ENCODE assay signal across 22 cellular contexts in genomic region chr15:85700767-85701166, GRCh38.
A peak's percentile ranks its signal among the peaks of the same experiment; 100 is the strongest.
DNase-seq lines count a peak whose midpoint lies in the region; TF ChIP-seq lines count a peak whose summit lies in the region.
"Had no signal": no experiment of that assay in that cellular context is flagged by ENCODE, and none has a peak within 500 bp of the region (broad histone marks: within the 10 kb centered on the region; RNA-seq: fewer than 3 reads in every experiment).

No MANE protein-coding gene starts in this region.

- H3K4me1 Mint-ChIP-seq in activated CD4-positive, alpha-beta memory T cell treated with anti-CD3 and anti-CD28 coated beads for 36 hours (ENCODE audit: low read depth), result peaks cover 65% of the 10 kb centered on the region
- H3K4me1 Mint-ChIP-seq in activated CD4-positive, alpha-beta memory T cell treated with anti-CD3 and anti-CD28 coated beads, Interleukin-2, amount 10 ng/mL, durations not matched to agents 7 days and 5 days, result peaks cover 42% of the 10 kb centered on the region
- H3K4me1 Mint-ChIP-seq in activated naive CD8-positive, alpha-beta T cell treated with anti-CD3 and anti-CD28 coated beads for 36 hours, result peaks cover 56% of the 10 kb centered on the region
- peaks cover 32% of the 10 kb centered on the region for H3K4me1 Mint-ChIP-seq in osteocyte (ENCODE audit: unreplicated experiment)

- H3K9me3 ChIP-seq in DOHH2 (ENCODE audit: control insufficient read depth, insufficient read depth, low read length), result no peaks in the 10 kb centered on the region
- H3K9me3 ChIP-seq: A549; BLaER1 treated with 17β-estradiol and CSF1 and Interleukin-3, amounts not matched to agents 10 nM and 100 nM; psoas muscle; SJSA1; testis had no signal

- peak overlapping the region; percentile 75 for H3K4me2 ChIP-seq in DOHH2 (ENCODE audit: low read length)
- H3K4me2 ChIP-seq: A549, PC-9 had no signal

- TF ChIP-seq CTCF in DOHH2 (IDR thresholded peaks at IDR 0.05; ENCODE audit: low read depth, low read length, poor library complexity, severe bottlenecking), result no peak
- no peak for TF ChIP-seq CTCF in osteocyte (IDR thresholded peaks at IDR 0.05)

- peaks cover 39% of the 10 kb centered on the region for H3F3A ChIP-seq in DOHH2 (ENCODE audit: control insufficient read depth, insufficient read depth)

- no peak overlapping the region for H3K4me3 Mint-ChIP-seq in activated CD4-positive, alpha-beta memory T cell treated with anti-CD3 and anti-CD28 coated beads for 36 hours
- no peak overlapping the region for H3K4me3 Mint-ChIP-seq in activated CD4-positive, alpha-beta memory T cell treated with anti-CD3 and anti-CD28 coated beads, Interleukin-2, amount 10 ng/mL, durations not matched to agents 7 days and 5 days
- no peak overlapping the region for H3K4me3 Mint-ChIP-seq in activated naive CD8-positive, alpha-beta T cell treated with anti-CD3 and anti-CD28 coated beads for 36 hours
- H3K4me3 Mint-ChIP-seq in osteocyte (ENCODE audit: unreplicated experiment), result no peak overlapping the region

- POLR2A ChIA-PET in activated CD4-positive, alpha-beta memory T cell treated with anti-CD3 and anti-CD28 coated beads for 36 hours (lab: Charles Lee), result interaction anchor here (6.8 kb wide), 1 partner anchor 9 kb away, joined by 133 read pairs; no protein-coding TSS in a partner anchor
- POLR2A ChIA-PET in activated CD4-positive, alpha-beta memory T cell treated with anti-CD3 and anti-CD28 coated beads, Interleukin-2, amount 10 ng/mL, durations not matched to agents 7 days and 5 days (lab: Charles Lee), result interaction anchor here (9.7 kb wide), 1 partner anchor 10 kb away, joined by 285 read pairs; no protein-coding TSS in a partner anchor

- peaks cover 31% of the 10 kb centered on the region for H3K36me3 Mint-ChIP-seq in activated CD4-positive, alpha-beta memory T cell treated with anti-CD3 and anti-CD28 coated beads for 36 hours
- peaks cover 40% of the 10 kb centered on the region for H3K36me3 Mint-ChIP-seq in activated CD4-positive, alpha-beta memory T cell treated with anti-CD3 and anti-CD28 coated beads, Interleukin-2, amount 10 ng/mL, durations not matched to agents 7 days and 5 days (ENCODE audit: low read depth)
- H3K36me3 Mint-ChIP-seq in activated naive CD8-positive, alpha-beta T cell treated with anti-CD3 and anti-CD28 coated beads for 36 hours, result peaks cover 32% of the 10 kb centered on the region
- peaks cover 24% of the 10 kb centered on the region for H3K36me3 Mint-ChIP-seq in osteocyte (ENCODE audit: unreplicated experiment)

- H3K36me3 ChIP-seq in DOHH2 (ENCODE audit: control insufficient read depth, low read length), result peaks cover 60% of the 10 kb centered on the region

- no peaks in the 10 kb centered on the region for H3K9me2 ChIP-seq in DOHH2 (replicated peaks; ENCODE audit: control insufficient read depth, low read length)

- CTCF ChIA-PET in activated CD4-positive, alpha-beta memory T cell treated with anti-CD3 and anti-CD28 coated beads for 36 hours (lab: Charles Lee), result interaction anchor here (0.7 to 1.4 kb wide), 2 partner anchors 11 to 55 kb away, joined by 3 read pairs; no protein-coding TSS in a partner anchor
- CTCF ChIA-PET in activated CD4-positive, alpha-beta memory T cell treated with anti-CD3 and anti-CD28 coated beads, Interleukin-2, amount 10 ng/mL, durations not matched to agents 7 days and 5 days (lab: Charles Lee), result no interaction called here

- no peaks in the 10 kb centered on the region for H4K20me1 ChIP-seq in DOHH2 (ENCODE audit: control insufficient read depth, insufficient read depth, low read depth, low read length)

- H3K9me3 Mint-ChIP-seq in activated CD4-positive, alpha-beta memory T cell treated with anti-CD3 and anti-CD28 coated beads for 36 hours, result no peaks in the 10 kb centered on the region
- H3K9me3 Mint-ChIP-seq in activated CD4-positive, alpha-beta memory T cell treated with anti-CD3 and anti-CD28 coated beads, Interleukin-2, amount 10 ng/mL, durations not matched to agents 7 days and 5 days, result no peaks in the 10 kb centered on the region
- H3K9me3 Mint-ChIP-seq in activated naive CD8-positive, alpha-beta T cell treated with anti-CD3 and anti-CD28 coated beads for 36 hours, result no peaks in the 10 kb centered on the region
- H3K9me3 Mint-ChIP-seq in osteocyte (ENCODE audit: unreplicated experiment), result no peaks in the 10 kb centered on the region

- peak overlapping the region; percentile 92 for H3K27ac Mint-ChIP-seq in activated CD4-positive, alpha-beta memory T cell treated with anti-CD3 and anti-CD28 coated beads for 36 hours
- no peak overlapping the region for H3K27ac Mint-ChIP-seq in activated CD4-positive, alpha-beta memory T cell treated with anti-CD3 and anti-CD28 coated beads, Interleukin-2, amount 10 ng/mL, durations not matched to agents 7 days and 5 days
- peak overlapping the region; percentile 70 for H3K27ac Mint-ChIP-seq in activated naive CD8-positive, alpha-beta T cell treated with anti-CD3 and anti-CD28 coated beads for 36 hours
- peak overlapping the region; percentile 31 for H3K27ac Mint-ChIP-seq in osteocyte (ENCODE audit: unreplicated experiment)

- H3K79me2 ChIP-seq in DOHH2 (ENCODE audit: control insufficient read depth, low read length), result peaks cover 83% of the 10 kb centered on the region

- intact Hi-C loops in activated CD4-positive, alpha-beta memory T cell treated with anti-CD3 and anti-CD28 coated beads for 36 hours (cut with micrococcal nuclease), result loop anchor here (5.0 to 10.0 kb wide), 3 partner anchors 213 to 944 kb away; partner anchors contain the start of gene PDE8A

- no peaks in the 10 kb centered on the region for H3K27me3 Mint-ChIP-seq in activated CD4-positive, alpha-beta memory T cell treated with anti-CD3 and anti-CD28 coated beads for 36 hours
- H3K27me3 Mint-ChIP-seq in activated CD4-positive, alpha-beta memory T cell treated with anti-CD3 and anti-CD28 coated beads, Interleukin-2, amount 10 ng/mL, durations not matched to agents 7 days and 5 days, result no peaks in the 10 kb centered on the region
- H3K27me3 Mint-ChIP-seq in activated naive CD8-positive, alpha-beta T cell treated with anti-CD3 and anti-CD28 coated beads for 36 hours, result no peaks in the 10 kb centered on the region
- no peaks in the 10 kb centered on the region for H3K27me3 Mint-ChIP-seq in osteocyte (ENCODE audit: unreplicated experiment)

- no peaks in the 10 kb centered on the region for H3K27me3 ChIP-seq in DOHH2 (ENCODE audit: control insufficient read depth, low read length)
- H3K27me3 ChIP-seq: BLaER1 treated with 17β-estradiol and CSF1 and Interleukin-3, amounts not matched to agents 10 nM and 100 nM; SJSA1; testis had no signal

- DNase-seq in activated CD4-positive, alpha-beta memory T cell treated with anti-CD3 and anti-CD28 coated beads for 36 hours, result no peak
- DNase-seq in activated CD4-positive, alpha-beta memory T cell treated with anti-CD3 and anti-CD28 coated beads, Interleukin-2, amount 10 ng/mL, durations not matched to agents 7 days and 5 days, result no peak
- no peak for DNase-seq in activated naive CD8-positive, alpha-beta T cell treated with anti-CD3 and anti-CD28 coated beads for 36 hours
- no peak for DNase-seq in osteocyte (ENCODE audit: extremely low spot score, unreplicated experiment)
- DNase-seq in NCI-H187 (lab: John Stamatoyannopoulos, UW), result no peak
- no peak for DNase-seq in NCI-H2196 treated with DMSO at 0.1 percent for 48 hours (lab: John Stamatoyannopoulos, UW; ENCODE audit: unreplicated experiment)
- DNase-seq in GM19240 (ENCODE audit: insufficient read length, low spot score), result no peak
- DNase-seq: activated CD4-positive, CD25-positive, alpha-beta regulatory T cell treated with anti-CD3 and anti-CD28 coated beads, Interleukin-2, amount 50 U/mL, for 72 hours; amygdala; caudate nucleus; DMS53; effector CD4-positive, alpha-beta T cell; GM23248; mammary epithelial cell; NCI-H1092 treated with DMSO at 0.1 percent for 48 hours; PC-9; psoas muscle; testis had no signal

- H3K27ac ChIP-seq in DOHH2 (ENCODE audit: low read depth, low read length), result peak overlapping the region; percentile 97
- H3K27ac ChIP-seq: A549; BLaER1 treated with 17β-estradiol and CSF1 and Interleukin-3, amounts not matched to agents 10 nM and 100 nM; GM23248; PC-9; psoas muscle; SJSA1; testis had no signal

- peak overlapping the region; percentile 69 for H3K4me3 ChIP-seq in DOHH2 (ENCODE audit: low read length)
- H3K4me3 ChIP-seq: A549; BLaER1 treated with 17β-estradiol and CSF1 and Interleukin-3, amounts not matched to agents 10 nM and 100 nM; GM23248; PC-9; psoas muscle; SJSA1; testis had no signal

- H3K4me1 ChIP-seq in DOHH2 (ENCODE audit: control insufficient read depth, low read length), result peaks cover 86% of the 10 kb centered on the region
- H3K4me1 ChIP-seq: SJSA1 had no signal
